ENCODE assay signal across 8 cellular contexts in the genomic region with DNA sequence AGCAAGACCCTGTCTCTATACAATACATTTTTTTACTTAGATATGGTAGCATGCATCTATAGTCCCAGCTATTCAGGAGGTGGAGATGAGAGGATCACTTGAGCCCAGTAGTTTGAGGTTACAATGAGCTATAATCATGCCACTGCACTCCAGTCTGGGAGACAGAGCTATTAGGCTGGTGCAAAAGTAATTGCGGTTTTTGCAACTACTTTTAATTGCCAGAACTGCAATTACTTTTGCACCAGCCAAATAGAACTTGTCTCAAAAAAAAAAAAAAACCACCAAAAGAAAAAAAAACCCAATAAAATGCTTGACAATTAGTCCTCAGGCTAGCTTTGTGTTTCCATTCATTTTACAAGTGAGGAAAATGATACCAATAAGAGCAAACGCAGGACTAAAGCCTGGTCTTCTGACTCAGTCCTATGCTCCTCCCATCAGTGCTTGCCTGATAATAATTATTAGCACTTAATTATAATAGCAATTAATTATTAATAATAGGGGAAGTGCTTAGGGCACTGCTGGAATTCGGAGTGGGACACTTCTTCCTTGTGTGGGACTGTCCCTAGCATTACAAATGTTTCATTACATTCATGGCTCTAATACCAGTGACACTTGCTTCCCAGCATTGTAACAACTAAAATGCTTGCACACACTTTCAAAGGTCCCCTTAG.
"Had no signal": no experiment of that assay in that cellular context is flagged by ENCODE, and none has a peak within 500 bp of the region (broad histone marks: within the 10 kb centered on the region; RNA-seq: fewer than 3 reads in every experiment).

No MANE protein-coding gene starts in this region.

- ATAC-seq: GM12878 had no signal

- H3K4me3 ChIP-seq: GM12878 had no signal

- DNase-seq: GDM1, GF-D8 had no signal

- FAIRE-seq: G401.6, GM12878, GM12891, GM12892, GM18507, GM19239 had no signal
